Comparison of ENCODE assay signal across 9 cellular contexts in genomic region chr16:3004319-3004718, GRCh38. TPM values are rescaled to one million over a fixed set of nuclear protein-coding genes. Genes with fewer than 3 reads are reported as not detected.
DNase-seq lines count a peak whose midpoint lies in the region; ATAC-seq lines count a peak whose summit lies in the region.
"Had no signal": no experiment of that assay in that cellular context is flagged by ENCODE, and none has a peak within 500 bp of the region (broad histone marks: within the 10 kb centered on the region; RNA-seq: fewer than 3 reads in every experiment).

No MANE protein-coding gene starts in this region.

- no peaks in the 10 kb centered on the region for H3K9me3 ChIP-seq in skeletal muscle satellite cell (replicated peaks; ENCODE audit: low read length)

- no peaks in the 10 kb centered on the region for H3K36me3 ChIP-seq in skeletal muscle satellite cell (ENCODE audit: insufficient read depth, low read length)

- peak overlapping the region; percentile 68 for H3K4me3 Mint-ChIP-seq in activated CD8-positive, alpha-beta T cell treated with anti-CD3 and anti-CD28 coated beads, Interleukin-2, amount 10 ng/mL, durations not matched to agents 7 days and 5 days

- DNase-seq in NOMO-1 treated with DMSO at 0.1 percent for 48 hours (lab: John Stamatoyannopoulos, UW; ENCODE audit: unreplicated experiment): peak; percentile 40
- DNase-seq in NOMO-1 treated with dmso at 0.1 percent for 144 hours (lab: John Stamatoyannopoulos, UW; ENCODE audit: unreplicated experiment): no peak
- no peak for DNase-seq in activated CD8-positive, alpha-beta T cell treated with anti-CD3 and anti-CD28 coated beads, Interleukin-2, amount 10 ng/mL, durations not matched to agents 7 days and 5 days
- no peak for DNase-seq in cerebellar nuclear complex (lab: John Stamatoyannopoulos, UW)
- DNase-seq in hypothalamus (lab: John Stamatoyannopoulos, UW): no peak
- no peak for DNase-seq in SHP77 (lab: John Stamatoyannopoulos, UW)

- H3K27me3 Mint-ChIP-seq in activated CD8-positive, alpha-beta T cell treated with anti-CD3 and anti-CD28 coated beads, Interleukin-2, amount 10 ng/mL, durations not matched to agents 7 days and 5 days (ENCODE audit: low read depth): peaks cover 13% of the 10 kb centered on the region

- POLR2A ChIA-PET in activated CD8-positive, alpha-beta T cell treated with anti-CD3 and anti-CD28 coated beads, Interleukin-2, amount 10 ng/mL, durations not matched to agents 7 days and 5 days (lab: Charles Lee): interaction anchor here (0.9 to 1.4 kb wide), 4 partner anchors 23 to 34 kb away, joined by 3 to 4 read pairs (median 4); partner anchors contain the start of gene PKMYT1

- ATAC-seq in HG02973 (IDR thresholded peaks at IDR 0.05; ENCODE audit: unreplicated experiment): peak; percentile 11
- peak; percentile 18 for ATAC-seq in activated CD8-positive, alpha-beta T cell treated with anti-CD3 and anti-CD28 coated beads, Interleukin-2, amount 10 ng/mL, durations not matched to agents 7 days and 5 days

- peak overlapping the region; percentile 55 for H3K4me3 ChIP-seq in skeletal muscle satellite cell (ENCODE audit: low read length)

- CTCF ChIA-PET in activated CD8-positive, alpha-beta T cell treated with anti-CD3 and anti-CD28 coated beads, Interleukin-2, amount 10 ng/mL, durations not matched to agents 7 days and 5 days (lab: Charles Lee): interaction anchor here (0.6 to 11.7 kb wide), 27 partner anchors 10 to 1306 kb away, joined by 3 to 213 read pairs (median 3); partner anchors contain the start of genes HCFC1R1, THOC6, TNFRSF12A and ZNF213

- peak overlapping the region; percentile 77 for H3K4me2 ChIP-seq in skeletal muscle satellite cell (ENCODE audit: low read length)

- H3K27ac Mint-ChIP-seq in activated CD8-positive, alpha-beta T cell treated with anti-CD3 and anti-CD28 coated beads, Interleukin-2, amount 10 ng/mL, durations not matched to agents 7 days and 5 days: no peak overlapping the region

- H3K9ac ChIP-seq in skeletal muscle satellite cell (ENCODE audit: low read depth, low read length): no peak overlapping the region
- H3K9ac ChIP-seq: KMS-11 had no signal

- H3K4me1 ChIP-seq in skeletal muscle satellite cell (ENCODE audit: control insufficient read depth, insufficient read depth, low read length): no peaks in the 10 kb centered on the region

- H3K27me3 ChIP-seq in skeletal muscle satellite cell (ENCODE audit: control insufficient read depth, insufficient read depth, low read length): peaks cover 23% of the 10 kb centered on the region

- H3K4me1 Mint-ChIP-seq in activated CD8-positive, alpha-beta T cell treated with anti-CD3 and anti-CD28 coated beads, Interleukin-2, amount 10 ng/mL, durations not matched to agents 7 days and 5 days (ENCODE audit: low read depth): peaks cover 27% of the 10 kb centered on the region

- H3K36me3 Mint-ChIP-seq in activated CD8-positive, alpha-beta T cell treated with anti-CD3 and anti-CD28 coated beads, Interleukin-2, amount 10 ng/mL, durations not matched to agents 7 days and 5 days (ENCODE audit: low read depth): no peaks in the 10 kb centered on the region

- no peaks in the 10 kb centered on the region for H3K9me3 Mint-ChIP-seq in activated CD8-positive, alpha-beta T cell treated with anti-CD3 and anti-CD28 coated beads, Interleukin-2, amount 10 ng/mL, durations not matched to agents 7 days and 5 days (ENCODE audit: insufficient read depth)

RNA-seq across cellular contexts. Expression of gene CLDN9, which starts 8.4 kb away (rescaled TPM):
- under 1 TPM in 1 of 2 experiments, not detected in 1; 0.16 TPM for total RNA-seq in activated CD8-positive, alpha-beta T cell treated with anti-CD3 and anti-CD28 coated beads, Interleukin-2, amount 10 ng/mL, durations not matched to agents 7 days and 5 days
- total RNA-seq in skeletal muscle satellite cell (2012; rRNA removed): not detected in 2 replicates

RNA-seq across cellular contexts. Expression of gene CLDN6, which starts 13.7 kb away (rescaled TPM):
- not detected for total RNA-seq in activated CD8-positive, alpha-beta T cell treated with anti-CD3 and anti-CD28 coated beads, Interleukin-2, amount 10 ng/mL, durations not matched to agents 7 days and 5 days
- not detected in 2 replicates for total RNA-seq in skeletal muscle satellite cell (2012; rRNA removed)

RNA-seq across cellular contexts. Expression of gene TNFRSF12A, which starts 15.8 kb away (rescaled TPM):
- total RNA-seq in activated CD8-positive, alpha-beta T cell treated with anti-CD3 and anti-CD28 coated beads, Interleukin-2, amount 10 ng/mL, durations not matched to agents 7 days and 5 days: 1 to 10 TPM; 4.2 to 4.7 TPM
- 174 and 265 TPM in 2 replicates for total RNA-seq in skeletal muscle satellite cell (2012; rRNA removed)

RNA-seq across cellular contexts. Expression of gene HCFC1R1, which starts 19.4 kb away (rescaled TPM):
- 10 to 100 TPM; 41.0 to 41.7 TPM for total RNA-seq in activated CD8-positive, alpha-beta T cell treated with anti-CD3 and anti-CD28 coated beads, Interleukin-2, amount 10 ng/mL, durations not matched to agents 7 days and 5 days
- 6.3 and 9.4 TPM in 2 replicates for total RNA-seq in skeletal muscle satellite cell (2012; rRNA removed)

RNA-seq across cellular contexts. Expression of gene THOC6, which starts 19.5 kb away (rescaled TPM):
- total RNA-seq in activated CD8-positive, alpha-beta T cell treated with anti-CD3 and anti-CD28 coated beads, Interleukin-2, amount 10 ng/mL, durations not matched to agents 7 days and 5 days: 10 to 100 TPM; 57.4 to 57.9 TPM
- 14.0 and 16.7 TPM in 2 replicates for total RNA-seq in skeletal muscle satellite cell (2012; rRNA removed)
